21 cellular contexts compared by ENCODE assay signal in genomic region chr14:80310950-80311349, GRCh38.
DNase-seq lines count a peak whose midpoint lies in the region; ATAC-seq and TF ChIP-seq lines count a peak whose summit lies in the region.
"Had no signal": no experiment of that assay in that cellular context is flagged by ENCODE, and none has a peak within 500 bp of the region (broad histone marks: within the 10 kb centered on the region; RNA-seq: fewer than 3 reads in every experiment).

No MANE protein-coding gene starts in this region.

- no peak for TF ChIP-seq POLR2A in esophagus muscularis mucosa (IDR thresholded peaks at IDR 0.05; ENCODE audit: low read depth)

- DNase-seq in COLO829 (ENCODE audit: low spot score) = peak; percentile 95
- peak; percentile 8 to 49 for DNase-seq in SJCRH30
- peak; percentile 53 for DNase-seq in fibroblast of gingiva (ENCODE audit: low read depth)
- DNase-seq in nephron progenitor cell = no peak
- DNase-seq in activated T-cell treated with anti-CD3 and anti-CD28 coated beads, Interleukin-2, amount 50 U/mL, for 4 hours = no peak
- DNase-seq in NCI-H2081 (lab: John Stamatoyannopoulos, UW) = no peak
- no peak for DNase-seq in esophagus muscularis mucosa (ENCODE audit: extremely low spot score)
- DNase-seq: activated gamma-delta T cell treated with Interleukin-2 at 50 U/mL for 16 hours; CD8-positive, alpha-beta memory T cell; DMS79 treated with DMSO at 0.1 percent for 48 hours; endodermal cell; left colon; NCI-H1417 treated with DMSO at 0.1 percent for 48 hours; NCI-H524 treated with DMSO at 0.1 percent for 48 hours; T-helper 1 cell; WERI-Rb-1 had no signal

- peaks cover 31% of the 10 kb centered on the region for H3K4me1 Mint-ChIP-seq in nephron progenitor cell
- no peaks in the 10 kb centered on the region for H3K4me1 Mint-ChIP-seq in activated T-cell treated with anti-CD3 and anti-CD28 coated beads, Interleukin-2, amount 50 U/mL, for 4 hours (ENCODE audit: low read depth)
- H3K4me1 Mint-ChIP-seq: CD8-positive, alpha-beta memory T cell; neural progenitor cell had no signal

- H3K9me3 Mint-ChIP-seq in nephron progenitor cell = no peaks in the 10 kb centered on the region
- H3K9me3 Mint-ChIP-seq in activated T-cell treated with anti-CD3 and anti-CD28 coated beads, Interleukin-2, amount 50 U/mL, for 4 hours = peaks cover 5% of the 10 kb centered on the region
- H3K9me3 Mint-ChIP-seq: endodermal cell, GM23338, neural progenitor cell had no signal

- H3K4me1 ChIP-seq in SJCRH30 (peaks cover 20% of the 10 kb centered on the region; the same call in 1 of the 2 replicates), esophagus muscularis mucosa (peaks cover 0 to 16% (median 10%) of the 10 kb centered on the region in 4 donors)
- H3K4me1 ChIP-seq: gastroesophageal sphincter had no signal

- ATAC-seq in activated T-cell treated with anti-CD3 and anti-CD28 coated beads, Interleukin-2, amount 50 U/mL, for 4 hours = no peak
- no peak for ATAC-seq in HG02981 (IDR thresholded peaks at IDR 0.05; ENCODE audit: unreplicated experiment)
- ATAC-seq: gastroesophageal sphincter, GM23338, left colon had no signal

- H3K36me3 ChIP-seq in SJCRH30 (no peaks in the 10 kb centered on the region), esophagus muscularis mucosa (no peaks in the 10 kb centered on the region)
- H3K36me3 ChIP-seq: gastroesophageal sphincter, neural progenitor cell, thoracic aorta, WERI-Rb-1 had no signal

- intact Hi-C loops in esophagus muscularis mucosa (cut with DNase I) = no loop called here

- no peaks in the 10 kb centered on the region for H3K27me3 ChIP-seq in SJCRH30
- H3K27me3 ChIP-seq in esophagus muscularis mucosa = no peaks in the 10 kb centered on the region
- H3K27me3 ChIP-seq: gastroesophageal sphincter, neural progenitor cell had no signal

- TF ChIP-seq CTCF in nephron progenitor cell (IDR thresholded peaks at IDR 0.05) = no peak
- TF ChIP-seq CTCF in esophagus muscularis mucosa (IDR thresholded peaks at IDR 0.05) = no peak

- H3K4me3 Mint-ChIP-seq in nephron progenitor cell = no peak overlapping the region
- no peak overlapping the region for H3K4me3 Mint-ChIP-seq in activated T-cell treated with anti-CD3 and anti-CD28 coated beads, Interleukin-2, amount 50 U/mL, for 4 hours
- H3K4me3 Mint-ChIP-seq: CD8-positive, alpha-beta memory T cell; endodermal cell; GM23338; neural progenitor cell had no signal

- no peaks in the 10 kb centered on the region for H3K27me3 Mint-ChIP-seq in nephron progenitor cell (ENCODE audit: low read depth, poor library complexity)
- H3K27me3 Mint-ChIP-seq in activated T-cell treated with anti-CD3 and anti-CD28 coated beads, Interleukin-2, amount 50 U/mL, for 4 hours (ENCODE audit: low read depth) = no peaks in the 10 kb centered on the region
- H3K27me3 Mint-ChIP-seq: CD8-positive, alpha-beta memory T cell had no signal

- no peaks in the 10 kb centered on the region for H3K36me3 Mint-ChIP-seq in nephron progenitor cell (ENCODE audit: low read depth)
- no peaks in the 10 kb centered on the region for H3K36me3 Mint-ChIP-seq in activated T-cell treated with anti-CD3 and anti-CD28 coated beads, Interleukin-2, amount 50 U/mL, for 4 hours (ENCODE audit: insufficient read depth)
- H3K36me3 Mint-ChIP-seq: CD8-positive, alpha-beta memory T cell; neural progenitor cell had no signal

- H3K9me3 ChIP-seq in SJCRH30 (replicated peaks) (no peaks in the 10 kb centered on the region), esophagus muscularis mucosa (no peaks in the 10 kb centered on the region)
- H3K9me3 ChIP-seq: gastroesophageal sphincter, thoracic aorta had no signal

- 68% methylated on average over 4 of the region's 4 CpGs for WGBS in esophagus muscularis mucosa

- H3K4me3 ChIP-seq in SJCRH30 (no peak overlapping the region), esophagus muscularis mucosa (no peak overlapping the region)
- H3K4me3 ChIP-seq: gastroesophageal sphincter, GM23338, neural progenitor cell, thoracic aorta had no signal

- H3K27ac ChIP-seq in SJCRH30 (no peak overlapping the region), esophagus muscularis mucosa (replicated peaks in 1 of 4) (no peak overlapping the region)
- H3K27ac ChIP-seq: gastroesophageal sphincter, neural progenitor cell, thoracic aorta, WERI-Rb-1 had no signal

- peak overlapping the region; percentile 50 for H3K27ac Mint-ChIP-seq in nephron progenitor cell
- H3K27ac Mint-ChIP-seq: endodermal cell, GM23338, neural progenitor cell had no signal

- TF ChIP-seq EP300 in esophagus muscularis mucosa (IDR thresholded peaks at IDR 0.05) = no peak

Comparison
In these comparisons a context has a peak if more than half of its experiments do, and no peak if none do; other contexts are left out.
1. DNase-seq: peak in COLO829 (single experiment), SJCRH30 (2 of 2) and fibroblast of gingiva (single experiment); none in nephron progenitor cell (single experiment), activated T-cell treated with anti-CD3 and anti-CD28 coated beads, Interleukin-2, amount 50 U/mL, for 4 hours (single experiment), NCI-H2081 (0 of 2) and esophagus muscularis mucosa (single experiment).